Comparison of ENCODE assay signal across 17 cellular contexts in genomic region chr12:26963413-26963812, GRCh38.
"Had no signal": no experiment of that assay in that cellular context is flagged by ENCODE, and none has a peak within 500 bp of the region (broad histone marks: within the 10 kb centered on the region; RNA-seq: fewer than 3 reads in every experiment).

No MANE protein-coding gene starts in this region.

- H3K27me3 ChIP-seq: body of pancreas had no signal

- H3K4me3 ChIP-seq: body of pancreas, left ventricle myocardium inferior had no signal

- H3K27ac ChIP-seq: body of pancreas, left ventricle myocardium inferior had no signal

- FAIRE-seq: endothelial cell of umbilical vein, kidney had no signal

- DNase-seq: activated CD4-positive, alpha-beta T cell treated with anti-CD3 and anti-CD28 coated beads for 1 hour; activated CD4-positive, alpha-beta T cell treated with anti-CD3 and anti-CD28 coated beads, Interleukin-2, amount 50 U/mL, for 4 hours; activated gamma-delta T cell; activated T-cell treated with anti-CD3 and anti-CD28 coated beads, Interleukin-2, amount 50 U/mL, for 4 hours; amygdala; body of pancreas; effector CD8-positive, alpha-beta T cell; hippocampal formation; kidney; left ventricle myocardium inferior; mesenchymal stem cell; stimulated activated CD4-positive, alpha-beta T cell treated with anti-CD3 and anti-CD28 coated beads, Interleukin-12 subunit alpha, Interleukin-12 subunit beta, amount 100 ng/mL, for 4 hours; stimulated activated CD4-positive, alpha-beta T cell treated with anti-CD3 and anti-CD28 coated beads, Interleukin-2, amount 100 ng/mL, for 24 hours; T1000 had no signal

- H3K9me3 ChIP-seq: body of pancreas, left ventricle myocardium inferior had no signal

- ATAC-seq: activated naive CD4-positive, alpha-beta T cell treated with anti-CD3 and anti-CD28 coated beads, Interleukin-2, amount 50 U/mL, for 72 hours; activated T-cell treated with anti-CD3 and anti-CD28 coated beads, Interleukin-2, amount 50 U/mL, for 4 hours; body of pancreas; natural killer cell treated with Interleukin-12 subunit alpha and Interleukin-12 subunit beta and Interleukin-15 and Interleukin-18, amount 100 ng/mL, for 72 hours had no signal
